13 cellular contexts compared by ENCODE assay signal in genomic region chr5:394671-395155, GRCh38. TPM values are rescaled to one million over a fixed set of nuclear protein-coding genes. Genes with fewer than 3 reads are reported as not detected.
DNase-seq lines count a peak whose midpoint lies in the region; ATAC-seq and TF ChIP-seq lines count a peak whose summit lies in the region.
"Had no signal": no experiment of that assay in that cellular context is flagged by ENCODE, and none has a peak within 500 bp of the region (broad histone marks: within the 10 kb centered on the region; RNA-seq: fewer than 3 reads in every experiment).

No MANE protein-coding gene starts in this region.

- H3K4me2 ChIP-seq in fibroblast of lung (ENCODE audit: extremely low read depth, insufficient read depth, low read length): peak overlapping the region; percentile 70
- H3K4me2 ChIP-seq: A549 had no signal

- H2AFZ ChIP-seq in fibroblast of lung (ENCODE audit: low read length): no peak overlapping the region

- peaks cover 8% of the 10 kb centered on the region for H3K36me3 Mint-ChIP-seq in activated CD4-positive, alpha-beta T cell treated with anti-CD3 and anti-CD28 coated beads for 36 hours (ENCODE audit: low read depth)
- no peaks in the 10 kb centered on the region for H3K36me3 Mint-ChIP-seq in MCF 10A (ENCODE audit: insufficient read depth, unreplicated experiment)

- BruUV-seq in A673 (replicated peaks; lab: Mats Ljungman, UMichigan) (no TSS peak), MCF 10A (replicated peaks; lab: Mats Ljungman, UMichigan) (no TSS peak)

- H3K4me1 Mint-ChIP-seq in activated CD4-positive, alpha-beta T cell treated with anti-CD3 and anti-CD28 coated beads for 36 hours: peaks cover 40% of the 10 kb centered on the region
- no peaks in the 10 kb centered on the region for H3K4me1 Mint-ChIP-seq in MCF 10A (ENCODE audit: insufficient read depth, unreplicated experiment)

- H3K36me3 ChIP-seq in SK-N-MC (ENCODE audit: insufficient read depth, low read length): no peaks in the 10 kb centered on the region
- H3K36me3 ChIP-seq in fibroblast of lung (ENCODE audit: control insufficient read depth, insufficient read depth, low read length): peaks cover 1% of the 10 kb centered on the region
- no peaks in the 10 kb centered on the region for H3K36me3 ChIP-seq in A673 (ENCODE audit: insufficient read depth, low read length, poor library complexity, severe bottlenecking)
- H3K36me3 ChIP-seq in tibial nerve: no peaks in the 10 kb centered on the region
- H3K36me3 ChIP-seq: cardiac muscle cell had no signal

- TF ChIP-seq EP300 in tibial nerve (IDR thresholded peaks at IDR 0.05): no peak

- 77 to 91% methylated on average over 16 to 18 of the region's 18 CpGs for WGBS in tibial nerve, 2 donors

- DNase-seq in activated CD4-positive, alpha-beta T cell treated with anti-CD3 and anti-CD28 coated beads for 36 hours: no peak
- DNase-seq in activated CD4-positive, alpha-beta T cell treated with anti-CD3 and anti-CD28 coated beads, Interleukin-2, amount 50 U/mL, for 48 hours: no peak
- DNase-seq in SK-N-MC (ENCODE audit: low read depth, low spot score) (no peak), fibroblast of lung (ENCODE audit: low read depth in 2 of 2) (no peak), A673 (ENCODE audit: low spot score) (no peak), MCF 10A (ENCODE audit: unreplicated experiment) (no peak), tibial nerve (ENCODE audit: low spot score in 2 of 2) (no peak)
- DNase-seq in stimulated activated CD8-positive, alpha-beta memory T cell treated with anti-CD3 and anti-CD28 coated beads, Interleukin-4, amount 100 ng/mL, for 48 hours: peak; percentile 24
- DNase-seq: DMS 273 treated with DMSO at 0.1 percent for 48 hours had no signal

- H3K4me3 ChIP-seq in SK-N-MC (no peak overlapping the region), fibroblast of lung (replicated peaks in 1 of 4; ENCODE audit: control extremely low read depth in 1 of 4, insufficient read depth in 1 of 4, low read depth in 3 of 4, low read length in 4 of 4) (no peak overlapping the region), A673 (ENCODE audit: low read depth, low read length, poor library complexity, severe bottlenecking) (no peak overlapping the region), tibial nerve (no peak overlapping the region)
- H3K4me3 ChIP-seq: A549, cardiac muscle cell, MG63 had no signal

- H3K27me3 ChIP-seq in fibroblast of lung (ENCODE audit: control insufficient read depth, insufficient read depth, low read length): no peaks in the 10 kb centered on the region
- H3K27me3 ChIP-seq in A673 (replicated peaks; ENCODE audit: insufficient read depth, low read depth, low read length, poor library complexity): no peaks in the 10 kb centered on the region
- no peaks in the 10 kb centered on the region for H3K27me3 ChIP-seq in tibial nerve
- H3K27me3 ChIP-seq: cardiac muscle cell, MG63 had no signal

- TF ChIP-seq POLR2A in tibial nerve (IDR thresholded peaks at IDR 0.05): no peak

- H3K79me2 ChIP-seq in fibroblast of lung (ENCODE audit: control insufficient read depth, insufficient read depth, low read length): peaks cover 9% of the 10 kb centered on the region

- peaks cover 35% of the 10 kb centered on the region for H3K4me1 ChIP-seq in fibroblast of lung (ENCODE audit: control insufficient read depth, extremely low read depth, insufficient read depth, low read length)
- H3K4me1 ChIP-seq in A673 (ENCODE audit: insufficient read depth, low read length, poor library complexity, severe bottlenecking): peaks cover 6% of the 10 kb centered on the region
- H3K4me1 ChIP-seq in tibial nerve: peaks cover 0 to 6% (median 5%) of the 10 kb centered on the region in 4 donors

- no peaks in the 10 kb centered on the region for H3K27me3 Mint-ChIP-seq in activated CD4-positive, alpha-beta T cell treated with anti-CD3 and anti-CD28 coated beads for 36 hours
- no peaks in the 10 kb centered on the region for H3K27me3 Mint-ChIP-seq in MCF 10A (ENCODE audit: insufficient read depth, unreplicated experiment)

- ATAC-seq in activated CD4-positive, alpha-beta T cell treated with anti-CD3 and anti-CD28 coated beads for 36 hours: no peak
- ATAC-seq: esophagus mucosa had no signal

- intact Hi-C loops in activated CD4-positive, alpha-beta T cell treated with anti-CD3 and anti-CD28 coated beads for 36 hours (cut with DNase I, micrococcal nuclease): loop anchor here in 1 of 2 experiments (5.0 kb wide), 1 partner anchor 63 kb away; no protein-coding TSS in a partner anchor
- intact Hi-C loops in A673 (cut with micrococcal nuclease; ENCODE audit: unreplicated experiment): no loop called here
- intact Hi-C loops in MCF 10A (cut with micrococcal nuclease): no loop called here

- POLR2A ChIA-PET in activated CD4-positive, alpha-beta T cell treated with anti-CD3 and anti-CD28 coated beads for 36 hours (lab: Charles Lee): no interaction called here
- POLR2A ChIA-PET in A673 (lab: Charles Lee; ENCODE audit: low non-redundant PET): no interaction called here
- POLR2A ChIA-PET in MCF 10A (lab: Yijun Ruan, JAX): interaction anchor here (1.1 kb wide), 1 partner anchor 8 kb away, joined by 4 read pairs; no protein-coding TSS in a partner anchor

- no peaks in the 10 kb centered on the region for H3K9me3 Mint-ChIP-seq in activated CD4-positive, alpha-beta T cell treated with anti-CD3 and anti-CD28 coated beads for 36 hours (ENCODE audit: low read depth)
- no peaks in the 10 kb centered on the region for H3K9me3 Mint-ChIP-seq in MCF 10A (ENCODE audit: unreplicated experiment)

- CTCF ChIA-PET in activated CD4-positive, alpha-beta T cell treated with anti-CD3 and anti-CD28 coated beads for 36 hours (lab: Charles Lee): no interaction called here
- CTCF ChIA-PET in A673 (lab: Charles Lee) (no interaction called here), MCF 10A (lab: Yijun Ruan, JAX) (interaction anchor here (0.6 to 0.8 kb wide), 2 partner anchors 87 to 203 kb away, joined by 3 read pairs; no protein-coding TSS in a partner anchor)

- peak overlapping the region; percentile 20 for H3K4me3 Mint-ChIP-seq in activated CD4-positive, alpha-beta T cell treated with anti-CD3 and anti-CD28 coated beads for 36 hours
- no peak overlapping the region for H3K4me3 Mint-ChIP-seq in MCF 10A (ENCODE audit: unreplicated experiment)

- H3K9me3 ChIP-seq in SK-N-MC (ENCODE audit: low read depth, low read length): no peaks in the 10 kb centered on the region
- H3K9me3 ChIP-seq in fibroblast of lung (ENCODE audit: control insufficient read depth, insufficient read depth, low read depth, low read length): no peaks in the 10 kb centered on the region
- H3K9me3 ChIP-seq in A673 (ENCODE audit: low read depth, low read length, poor library complexity, severe bottlenecking): no peaks in the 10 kb centered on the region
- no peaks in the 10 kb centered on the region for H3K9me3 ChIP-seq in tibial nerve
- H3K9me3 ChIP-seq: A549, MG63 had no signal

- H3K9ac ChIP-seq in SK-N-MC (ENCODE audit: insufficient read length) (peak overlapping the region; percentile 47), fibroblast of lung (ENCODE audit: insufficient read depth, low read length) (peak overlapping the region; percentile 57)

- no peak for TF ChIP-seq CTCF in fibroblast of lung (conservative IDR thresholded peaks at IDR 0.05 in 1 of 2, IDR thresholded peaks at IDR 0.05 in 1 of 2; ENCODE audit: low read depth in 1 of 2, low read length in 2 of 2)
- no peak for TF ChIP-seq CTCF in A673 (conservative IDR thresholded peaks at IDR 0.05; ENCODE audit: low read depth, low read length)
- no peak for TF ChIP-seq CTCF in MCF 10A (IDR thresholded peaks at IDR 0.05; ENCODE audit: unreplicated experiment)
- no peak for TF ChIP-seq CTCF in tibial nerve (IDR thresholded peaks at IDR 0.05)

- H3K27ac ChIP-seq in SK-N-MC: peak overlapping the region; percentile 92
- peak overlapping the region; percentile 94 for H3K27ac ChIP-seq in fibroblast of lung (ENCODE audit: insufficient read depth, low read length)
- no peak overlapping the region for H3K27ac ChIP-seq in A673 (ENCODE audit: low read depth, low read length, poor library complexity, severe bottlenecking)
- no peak overlapping the region for H3K27ac ChIP-seq in tibial nerve
- H3K27ac ChIP-seq: cardiac muscle cell had no signal

- H4K20me1 ChIP-seq in fibroblast of lung (ENCODE audit: control insufficient read depth, extremely low read depth, insufficient read depth, low read length): no peaks in the 10 kb centered on the region

- no peak overlapping the region for H3K27ac Mint-ChIP-seq in activated CD4-positive, alpha-beta T cell treated with anti-CD3 and anti-CD28 coated beads for 36 hours
- no peak overlapping the region for H3K27ac Mint-ChIP-seq in MCF 10A (ENCODE audit: low read depth, unreplicated experiment)

RNA-seq across cellular contexts. Expression of gene EXOC3, which starts 48.3 kb away (rescaled TPM):
- total RNA-seq in activated CD4-positive, alpha-beta T cell treated with anti-CD3 and anti-CD28 coated beads for 36 hours: 10 to 100 TPM; 49.7 to 62.7 TPM
- total RNA-seq in fibroblast of lung: 34.5 and 36.5 TPM in 2 replicates
- 19.9 and 24.3 TPM in 2 replicates for polyA plus RNA-seq in fibroblast of lung
- 36.3 and 49.1 TPM in 2 replicates for polyA plus RNA-seq in fibroblast of lung (2012)
- polyA minus RNA-seq in fibroblast of lung (ENCODE audit: low replicate concordance): 38.8 and 41.0 TPM in 2 replicates
- total RNA-seq in A673 (2021): 46.7 and 53.8 TPM in 2 replicates
- total RNA-seq in MCF 10A (2022): 44.1 and 49.6 TPM in 2 replicates
- 10 to 100 TPM; 53.5 to 98.4 (median 58.8) TPM for total RNA-seq in tibial nerve

Comparison
In these comparisons a context has a peak if more than half of its experiments do, and no peak if none do; other contexts are left out.
1. H3K27ac ChIP-seq: peak in SK-N-MC (single experiment) and fibroblast of lung (single experiment); none in A673 (single experiment) and tibial nerve (0 of 4).